ENCODE assay signal across 35 cellular contexts in the genomic region with DNA sequence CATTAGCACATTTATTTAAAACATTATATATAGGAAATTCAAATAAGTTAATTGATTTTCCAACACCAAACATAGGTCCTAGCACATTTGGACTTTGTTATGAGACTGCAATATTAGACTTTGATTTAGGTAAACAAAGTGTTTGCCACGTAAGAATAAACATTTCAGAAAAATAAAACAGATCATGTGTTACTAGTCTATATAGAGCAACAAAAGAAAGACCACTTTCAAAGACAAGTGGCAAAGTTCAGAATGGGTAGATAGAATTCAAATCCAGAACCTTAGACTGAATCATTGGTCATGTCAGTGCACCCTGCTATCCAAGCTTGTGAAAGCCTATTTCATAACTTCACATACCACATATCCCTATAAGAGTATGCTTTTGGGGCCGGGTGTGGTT.
DNase-seq lines count a peak whose midpoint lies in the region; ATAC-seq, FAIRE-seq and TF ChIP-seq lines count a peak whose summit lies in the region.
"Had no signal": no experiment of that assay in that cellular context is flagged by ENCODE, and none has a peak within 500 bp of the region (broad histone marks: within the 10 kb centered on the region; RNA-seq: fewer than 3 reads in every experiment).

No MANE protein-coding gene starts in this region.

- TF ChIP-seq CTCF in liver (IDR thresholded peaks at IDR 0.05; ENCODE audit: low read depth, low read length, missing input control) = no peak
- TF ChIP-seq CTCF in HepG2 (CRISPR knock-in tag; IDR thresholded peaks at IDR 0.05) = no peak
- TF ChIP-seq CTCF in right lobe of liver (IDR thresholded peaks at IDR 0.05) = no peak

- no peaks in the 10 kb centered on the region for H3K27me3 Mint-ChIP-seq in activated naive CD4-positive, alpha-beta T cell treated with anti-CD3 and anti-CD28 coated beads for 36 hours (ENCODE audit: low read depth)
- H3K27me3 Mint-ChIP-seq: B cell; CD4-positive, alpha-beta memory T cell; CD4-positive, alpha-beta T cell; CD4-positive, CD25-positive, alpha-beta regulatory T cell; CD8-positive, alpha-beta memory T cell had no signal

- no peak overlapping the region for H2AFZ ChIP-seq in HepG2 (ENCODE audit: low read length)

- no peak overlapping the region for H3K27ac Mint-ChIP-seq in activated naive CD4-positive, alpha-beta T cell treated with anti-CD3 and anti-CD28 coated beads for 36 hours
- H3K27ac Mint-ChIP-seq: B cell; CD14-positive monocyte; CD4-positive, alpha-beta memory T cell; CD4-positive, alpha-beta T cell; CD4-positive, CD25-positive, alpha-beta regulatory T cell; CD8-positive, alpha-beta memory T cell; CD8-positive, alpha-beta T cell had no signal

- H3K9ac ChIP-seq in liver (ENCODE audit: low read depth in 1 of 2, low read length in 2 of 2) = no peak overlapping the region
- H3K9ac ChIP-seq in HepG2 (ENCODE audit: insufficient read depth, low read depth, low read length) = no peak overlapping the region
- H3K9ac ChIP-seq: BLaER1; BLaER1 treated with 17β-estradiol and CSF1 and Interleukin-3, amounts not matched to agents 10 nM and 100 nM had no signal

- H3K9me3 ChIP-seq in liver (ENCODE audit: control insufficient read depth in 4 of 4, low read length in 3 of 4) (no peaks in the 10 kb centered on the region), HepG2 (ENCODE audit: low read length) (peaks cover 40% of the 10 kb centered on the region), right lobe of liver (no peaks in the 10 kb centered on the region)
- H3K9me3 ChIP-seq: A549; BE2C; BLaER1; BLaER1 treated with 17β-estradiol and CSF1 and Interleukin-3, amounts not matched to agents 10 nM and 100 nM; Caco-2 had no signal

- TF ChIP-seq POLR2A in HepG2 (IDR thresholded peaks at IDR 0.05; ENCODE audit: insufficient read depth in 1 of 2, low read depth in 2 of 2, low read length in 2 of 2) = no peak
- TF ChIP-seq POLR2A in right lobe of liver (IDR thresholded peaks at IDR 0.05) = no peak

- H3K36me3 ChIP-seq in liver (ENCODE audit: control insufficient read depth in 4 of 4, insufficient read depth in 3 of 4, low read depth in 1 of 4, low read length in 3 of 4) (no peaks in the 10 kb centered on the region), HepG2 (replicated peaks in 1 of 2; ENCODE audit: control insufficient read depth in 1 of 2, insufficient read depth in 2 of 2, low read length in 2 of 2) (no peaks in the 10 kb centered on the region), right lobe of liver (no peaks in the 10 kb centered on the region)
- H3K36me3 ChIP-seq: BE2C; BLaER1; BLaER1 treated with 17β-estradiol and CSF1 and Interleukin-3, amounts not matched to agents 10 nM and 100 nM had no signal

- TF ChIP-seq EP300 in HepG2 (IDR thresholded peaks at IDR 0.05; ENCODE audit: low read depth in 2 of 2, low read length in 2 of 2) (no peak), HepG2 (CRISPR knock-in tag; IDR thresholded peaks at IDR 0.05; ENCODE audit: borderline replicate concordance) (no peak)

- no peak overlapping the region for H3K4me3 Mint-ChIP-seq in activated naive CD4-positive, alpha-beta T cell treated with anti-CD3 and anti-CD28 coated beads for 36 hours
- H3K4me3 Mint-ChIP-seq: B cell; CD14-positive monocyte; CD4-positive, alpha-beta memory T cell; CD4-positive, alpha-beta T cell; CD4-positive, CD25-positive, alpha-beta regulatory T cell; CD8-positive, alpha-beta memory T cell; CD8-positive, alpha-beta T cell had no signal

- H3K27me3 ChIP-seq in liver (ENCODE audit: control insufficient read depth in 4 of 4, insufficient read depth in 4 of 4, low read length in 3 of 4) (no peaks in the 10 kb centered on the region), HepG2 (ENCODE audit: control insufficient read depth in 1 of 2, insufficient read depth in 2 of 2, low read length in 2 of 2) (no peaks in the 10 kb centered on the region), right lobe of liver (no peaks in the 10 kb centered on the region)
- H3K27me3 ChIP-seq: BE2C; BLaER1; BLaER1 treated with 17β-estradiol and CSF1 and Interleukin-3, amounts not matched to agents 10 nM and 100 nM had no signal

- no peaks in the 10 kb centered on the region for H3K4me1 Mint-ChIP-seq in activated naive CD4-positive, alpha-beta T cell treated with anti-CD3 and anti-CD28 coated beads for 36 hours (ENCODE audit: low read depth)
- H3K4me1 Mint-ChIP-seq: B cell; CD14-positive monocyte; CD4-positive, alpha-beta memory T cell; CD4-positive, CD25-positive, alpha-beta regulatory T cell; CD8-positive, alpha-beta memory T cell had no signal

- no peaks in the 10 kb centered on the region for H4K20me1 ChIP-seq in HepG2 (ENCODE audit: insufficient read depth, low read length)
- H4K20me1 ChIP-seq: BLaER1; BLaER1 treated with 17β-estradiol and CSF1 and Interleukin-3, amounts not matched to agents 10 nM and 100 nM had no signal

- peaks cover 5 to 18% (median 14%) of the 10 kb centered on the region in 4 donors for H3K4me1 ChIP-seq in liver (ENCODE audit: control insufficient read depth in 4 of 4, insufficient read depth in 4 of 4, low read length in 3 of 4)
- H3K4me1 ChIP-seq in HepG2 (ENCODE audit: insufficient read depth, low read length) = no peaks in the 10 kb centered on the region
- H3K4me1 ChIP-seq in right lobe of liver = peaks cover 0 to 29% (median 8%) of the 10 kb centered on the region in 4 donors
- H3K4me1 ChIP-seq: A549; BE2C; BLaER1; BLaER1 treated with 17β-estradiol and CSF1 and Interleukin-3, amounts not matched to agents 10 nM and 100 nM; Caco-2 had no signal

- DNase-seq in HepG2 (ENCODE audit: low spot score) (no peak), left lobe of liver (ENCODE audit: low spot score) (no peak), right lobe of liver (no peak), D341Med (ENCODE audit: low spot score) (no peak)
- no peak for DNase-seq in activated naive CD4-positive, alpha-beta T cell treated with anti-CD3 and anti-CD28 coated beads for 36 hours
- DNase-seq: 8988T; ACHN; AML-193; BE2C; C1 segment of cervical spinal cord; Caco-2; Calu3; CD4-positive, alpha-beta memory T cell; CD4-positive, alpha-beta T cell; CD4-positive, CD25-positive, alpha-beta regulatory T cell; CD8-positive, alpha-beta memory T cell; CD8-positive, alpha-beta T cell; COR-L47; DMS 273 treated with DMSO at 0.1 percent for 48 hours; DMS153; DMS53; DMS79; DMS79 treated with DMSO at 0.1 percent for 48 hours; DND-41; EL had no signal

- FAIRE-seq in HepG2 (lab: Jason Lieb, UNC) = no peak
- FAIRE-seq: A204.1, A549, D721Med had no signal

- no peak overlapping the region for H3K4me3 ChIP-seq in liver (ENCODE audit: low read depth in 1 of 3, low read length in 3 of 3)
- no peak overlapping the region for H3K4me3 ChIP-seq in HepG2 (replicated peaks in 1 of 3; ENCODE audit: insufficient read depth in 1 of 3, low read depth in 2 of 3, low read length in 3 of 3)
- no peak overlapping the region for H3K4me3 ChIP-seq in right lobe of liver
- H3K4me3 ChIP-seq: A549; BLaER1; BLaER1 treated with 17β-estradiol and CSF1 and Interleukin-3, amounts not matched to agents 10 nM and 100 nM had no signal

- in situ Hi-C loops in HepG2 (cut with HindIII; ENCODE audit: extremely low pct_ligation_motif_present, low pct_unique_long_range_greater_than_20kb) = no loop called here

- POLR2A ChIA-PET in HepG2 (lab: Yijun Ruan, JAX) = no interaction called here

- CTCF ChIA-PET in HepG2 (lab: Yijun Ruan, JAX; ENCODE audit: low intra/inter-chr PET ratio, low total read pairs) = no interaction called here
- CTCF ChIA-PET in activated naive CD4-positive, alpha-beta T cell treated with anti-CD3 and anti-CD28 coated beads for 36 hours (lab: Charles Lee) = no interaction called here

- 33% methylated on average over 2 of the region's 2 CpGs for WGBS in liver
- WGBS in HepG2 (ENCODE audit: low lambda C conversion rate) = 17% methylated on average over 2 of the region's 2 CpGs
- WGBS in right lobe of liver (ENCODE audit: insufficient coverage, low coverage, low lambda C conversion rate, missing lambda C conversion rate) = 31% methylated on average over 2 of the region's 2 CpGs

- H3K27ac ChIP-seq in liver (ENCODE audit: low read depth in 1 of 2, low read length in 2 of 2) = peak overlapping the region; percentile 82 to 83
- H3K27ac ChIP-seq in HepG2 (ENCODE audit: extremely low read length, insufficient read depth, low read length) = no peak overlapping the region
- peak overlapping the region; percentile 31 to 82 (median 75) for H3K27ac ChIP-seq in right lobe of liver
- H3K27ac ChIP-seq: 22Rv1; A549; BLaER1; BLaER1 treated with 17β-estradiol and CSF1 and Interleukin-3, amounts not matched to agents 10 nM and 100 nM; C4-2B had no signal

- no peak for ATAC-seq in HepG2
- ATAC-seq in left lobe of liver = peak; percentile 76
- ATAC-seq in right lobe of liver = peak; percentile 67 to 90 (median 76)
- ATAC-seq: A549; CD8-positive, alpha-beta T cell had no signal

- no TSS peak for BruUV-seq in HepG2 (replicated peaks; lab: Mats Ljungman, UMichigan)

- H3K79me2 ChIP-seq in HepG2 (ENCODE audit: insufficient read depth, low read length) = no peaks in the 10 kb centered on the region

- no peaks in the 10 kb centered on the region for H3K36me3 Mint-ChIP-seq in activated naive CD4-positive, alpha-beta T cell treated with anti-CD3 and anti-CD28 coated beads for 36 hours (ENCODE audit: low read depth)
- H3K36me3 Mint-ChIP-seq: CD14-positive monocyte; CD4-positive, alpha-beta memory T cell; CD4-positive, CD25-positive, alpha-beta regulatory T cell; CD8-positive, alpha-beta memory T cell; CD8-positive, alpha-beta T cell had no signal

- H3K4me2 ChIP-seq in HepG2 (ENCODE audit: low read depth, low read length) = no peak overlapping the region
- H3K4me2 ChIP-seq: A549; BLaER1; BLaER1 treated with 17β-estradiol and CSF1 and Interleukin-3, amounts not matched to agents 10 nM and 100 nM had no signal

- peak in 1 of 2 donors; percentile 39 for TF ChIP-seq RAD21 in liver (IDR thresholded peaks at IDR 0.05)
- TF ChIP-seq RAD21 in HepG2 (CRISPR knock-in tag; IDR thresholded peaks at IDR 0.05) = no peak

- intact Hi-C loops in HepG2 (cut with micrococcal nuclease; ENCODE audit: unreplicated experiment) = no loop called here
- intact Hi-C loops in right lobe of liver (cut with DNase I) = no loop called here
- intact Hi-C loops in activated naive CD4-positive, alpha-beta T cell treated with anti-CD3 and anti-CD28 coated beads for 36 hours (cut with micrococcal nuclease) = no loop called here

- H3K9me3 Mint-ChIP-seq in activated naive CD4-positive, alpha-beta T cell treated with anti-CD3 and anti-CD28 coated beads for 36 hours = peaks cover 2% of the 10 kb centered on the region

TF ChIP-seq in liver, 16 proteins besides CTCF, POLR2A, EP300 and RAD21 (continues in another document):
- no peak for TF ChIP-seq EGR1 (IDR thresholded peaks at IDR 0.05; ENCODE audit: low read depth in 2 of 2)
- peak; percentile 89 for TF ChIP-seq SP1 (IDR thresholded peaks at IDR 0.05)
- TF ChIP-seq YY1 (IDR thresholded peaks at IDR 0.05) = no peak
- TF ChIP-seq TAF1 (conservative IDR thresholded peaks at IDR 0.05) = no peak
- TF ChIP-seq FOXA1 (IDR thresholded peaks at IDR 0.05) = peak; percentile 64

TF ChIP-seq in HepG2, 621 proteins besides CTCF, POLR2A, EP300 and RAD21 (continues in another document):
- TF ChIP-seq NFKBIZ (CRISPR knock-in tag; IDR thresholded peaks at IDR 0.05) (no peak), ZFP82 (CRISPR knock-in tag; IDR thresholded peaks at IDR 0.05; ENCODE audit: borderline replicate concordance) (no peak), ETV6 (CRISPR knock-in tag; conservative IDR thresholded peaks at IDR 0.05) (no peak), MIER3 (CRISPR knock-in tag; IDR thresholded peaks at IDR 0.05; ENCODE audit: borderline replicate concordance) (no peak)
